In genomic region chr12:71038960-71039359, GRCh38 we compare ENCODE assay signal across 33 cellular contexts.
"Had no signal": no experiment of that assay in that cellular context is flagged by ENCODE, and none has a peak within 500 bp of the region (broad histone marks: within the 10 kb centered on the region; RNA-seq: fewer than 3 reads in every experiment).

No MANE protein-coding gene starts in this region.

- H3K27ac ChIP-seq: adrenal gland, body of pancreas, brain microvascular endothelial cell, breast epithelium, VCaP had no signal

- FAIRE-seq: astrocyte, TTC549 had no signal

- ATAC-seq: activated CD8-positive, alpha-beta T cell treated with anti-CD3 and anti-CD28 coated beads for 36 hours; activated naive CD4-positive, alpha-beta T cell treated with anti-CD3 and anti-CD28 coated beads, Interleukin-2, amount 50 U/mL, for 72 hours; activated T-cell treated with anti-CD3 and anti-CD28 coated beads, Interleukin-2, amount 50 U/mL, for 4 hours; activated T-cell treated with anti-CD3 and anti-CD28 coated beads, Interleukin-2, amount 50 U/mL, for 72 hours; activated T-helper 17 cell treated with anti-CD3 and anti-CD28 coated beads, Interleukin-2, amount 50 U/mL, for 72 hours; body of pancreas had no signal

- H3K9me3 ChIP-seq: adrenal gland, body of pancreas, breast epithelium had no signal

- H3K4me3 ChIP-seq: adrenal gland, body of pancreas, breast epithelium had no signal

- H3K36me3 ChIP-seq: adrenal gland, brain microvascular endothelial cell, breast epithelium had no signal

- H3K4me1 ChIP-seq: adrenal gland, body of pancreas, breast epithelium had no signal

- DNase-seq: activated B cell treated with CpG ODN at 0.5 μM for 24 hours; activated CD4-positive, alpha-beta memory T cell treated with anti-CD3 and anti-CD28 coated beads for 36 hours; activated CD4-positive, alpha-beta T cell treated with anti-CD3 and anti-CD28 coated beads for 4 hours; activated CD4-positive, alpha-beta T cell treated with anti-CD3 and anti-CD28 coated beads, Interleukin-2, amount 10 ng/mL, durations not matched to agents 24 days and 14 days; activated CD4-positive, alpha-beta T cell treated with anti-CD3 and anti-CD28 coated beads, Interleukin-2, amount 50 U/mL, for 1 hour; activated CD4-positive, alpha-beta T cell treated with anti-CD3 and anti-CD28 coated beads, Interleukin-2, amount 50 U/mL, for 4 hours; activated CD4-positive, CD25-positive, alpha-beta regulatory T cell treated with anti-CD3 and anti-CD28 coated beads, Interleukin-2, amount 50 U/mL, for 72 hours; activated CD8-positive, alpha-beta memory T cell treated with anti-CD3 and anti-CD28 coated beads, Interleukin-2, amount 50 U/mL, for 4 hours; activated CD8-positive, alpha-beta T cell treated with anti-CD3 and anti-CD28 coated beads for 36 hours; activated effector memory CD4-positive, alpha-beta T cell treated with anti-CD3 and anti-CD28 coated beads, Interleukin-2, amount 50 U/mL, for 16 hours; activated gamma-delta T cell treated with Interleukin-2 at 50 U/mL for 16 hours; activated naive CD4-positive, alpha-beta T cell; activated naive CD4-positive, alpha-beta T cell treated with anti-CD3 and anti-CD28 coated beads for 36 hours; activated naive CD4-positive, alpha-beta T cell treated with anti-CD3 and anti-CD28 coated beads, Interleukin-2, amount 50 U/mL, for 16 hours; activated naive CD8-positive, alpha-beta T cell treated with anti-CD3 and anti-CD28 coated beads for 36 hours; activated T-cell treated with anti-CD3 and anti-CD28 coated beads for 4 hours; activated T-cell treated with anti-CD3 and anti-CD28 coated beads, Interleukin-2, amount 50 U/mL, for 1 hour; activated T-cell treated with anti-CD3 and anti-CD28 coated beads, Interleukin-2, amount 50 U/mL, for 4 hours; activated T-cell treated with anti-CD3 and anti-CD28 coated beads, Interleukin-2, amount 50 U/mL, for 72 hours; adrenal gland; amniotic stem cell; aorta; body of pancreas; brain microvascular endothelial cell; central memory CD4-positive, alpha-beta T cell; T-helper 2 cell; T-helper 9 cell had no signal

- H3K27me3 ChIP-seq: adrenal gland, body of pancreas, brain microvascular endothelial cell, breast epithelium had no signal
